3 cellular contexts compared by ENCODE assay signal in the genomic region with DNA sequence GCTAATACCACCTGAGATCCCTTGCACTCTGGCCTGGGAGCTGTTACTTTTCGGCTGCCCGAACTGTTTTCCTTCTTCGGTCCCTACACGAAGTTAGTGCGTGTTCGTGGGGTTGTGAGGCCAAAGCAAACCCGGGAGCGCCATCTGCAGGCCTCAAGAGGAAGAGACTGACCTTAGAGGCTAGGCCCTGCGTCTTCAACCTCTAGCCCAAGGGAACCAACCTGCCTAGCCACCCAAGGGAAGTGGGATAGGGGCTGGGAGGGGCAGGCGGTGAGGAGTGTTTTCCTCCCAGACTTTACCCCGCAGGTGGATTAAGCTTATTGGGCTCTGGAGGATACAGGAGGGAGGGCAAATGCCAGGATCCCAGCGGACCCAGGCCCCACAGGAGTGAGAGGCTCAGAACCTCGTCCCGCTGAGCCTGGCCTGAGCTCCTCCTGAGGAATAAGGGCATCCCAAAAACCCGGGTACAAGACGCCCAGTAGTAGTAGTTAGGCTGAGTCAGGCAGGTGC.
A peak's percentile ranks its signal among the peaks of the same experiment; 100 is the strongest.
TF ChIP-seq lines count a peak whose summit lies in the region.

No MANE protein-coding gene starts in this region.

TF ChIP-seq in IMR-90, 13 proteins besides CTCF, POLR2A, EP300 and RAD21:
- no peak for TF ChIP-seq BHLHE40 (IDR thresholded peaks at IDR 0.05; ENCODE audit: low read depth, low read length)
- TF ChIP-seq SMC3 (IDR thresholded peaks at IDR 0.05; ENCODE audit: low read depth, low read length) = peak; percentile 50
- no peak for TF ChIP-seq MAFK (IDR thresholded peaks at IDR 0.05; ENCODE audit: low read depth, low read length)
- TF ChIP-seq NFE2L2 (IDR thresholded peaks at IDR 0.05; ENCODE audit: low read depth, low read length) = no peak
- TF ChIP-seq, protein P1, sequence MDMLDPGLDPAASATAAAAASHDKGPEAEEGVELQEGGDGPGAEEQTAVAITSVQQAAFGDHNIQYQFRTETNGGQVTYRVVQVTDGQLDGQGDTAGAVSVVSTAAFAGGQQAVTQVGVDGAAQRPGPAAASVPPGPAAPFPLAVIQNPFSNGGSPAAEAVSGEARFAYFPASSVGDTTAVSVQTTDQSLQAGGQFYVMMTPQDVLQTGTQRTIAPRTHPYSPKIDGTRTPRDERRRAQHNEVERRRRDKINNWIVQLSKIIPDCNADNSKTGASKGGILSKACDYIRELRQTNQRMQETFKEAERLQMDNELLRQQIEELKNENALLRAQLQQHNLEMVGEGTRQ (IDR thresholded peaks at IDR 0.05; ENCODE audit: low read depth, low read length) = no peak
- TF ChIP-seq, protein P2, sequence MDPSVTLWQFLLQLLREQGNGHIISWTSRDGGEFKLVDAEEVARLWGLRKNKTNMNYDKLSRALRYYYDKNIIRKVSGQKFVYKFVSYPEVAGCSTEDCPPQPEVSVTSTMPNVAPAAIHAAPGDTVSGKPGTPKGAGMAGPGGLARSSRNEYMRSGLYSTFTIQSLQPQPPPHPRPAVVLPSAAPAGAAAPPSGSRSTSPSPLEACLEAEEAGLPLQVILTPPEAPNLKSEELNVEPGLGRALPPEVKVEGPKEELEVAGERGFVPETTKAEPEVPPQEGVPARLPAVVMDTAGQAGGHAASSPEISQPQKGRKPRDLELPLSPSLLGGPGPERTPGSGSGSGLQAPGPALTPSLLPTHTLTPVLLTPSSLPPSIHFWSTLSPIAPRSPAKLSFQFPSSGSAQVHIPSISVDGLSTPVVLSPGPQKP (IDR thresholded peaks at IDR 0.05; ENCODE audit: borderline replicate concordance, low read depth, low read length) = no peak

TF ChIP-seq in SK-N-SH, 30 proteins besides CTCF, POLR2A, EP300 and RAD21:
- TF ChIP-seq SMC3 (IDR thresholded peaks at IDR 0.05; ENCODE audit: low read depth, low read length) (peak; percentile 79), POLR2AphosphoS5 (IDR thresholded peaks at IDR 0.05; ENCODE audit: low read depth, low read length) (no peak)
TF ChIP-seq in SK-N-SH: peak in this region for 1.

TF ChIP-seq in GM12878, 131 proteins besides CTCF, POLR2A, EP300 and RAD21:
- TF ChIP-seq NFYA (IDR thresholded peaks at IDR 0.05; ENCODE audit: borderline replicate concordance, low read depth, low read length) = no peak
- 0 out of 2 replicates have a peak, but pooled peaks have one; percentile 20 for TF ChIP-seq YY1 (IDR thresholded peaks at IDR 0.05; ENCODE audit: low read depth, low read length)
- TF ChIP-seq NR2F1 (conservative IDR thresholded peaks at IDR 0.05) = 0 out of 2 replicates have a peak, but pooled peaks have one; percentile 15
- peak; percentile 74 for TF ChIP-seq SMC3 (IDR thresholded peaks at IDR 0.05; ENCODE audit: borderline replicate concordance, low read length)
